ENCODE assay signal across 18 cellular contexts in genomic region chr5:101626572-101626971, GRCh38.
"Had no signal": no experiment of that assay in that cellular context is flagged by ENCODE, and none has a peak within 500 bp of the region (broad histone marks: within the 10 kb centered on the region; RNA-seq: fewer than 3 reads in every experiment).

No MANE protein-coding gene starts in this region.

- FAIRE-seq: colon had no signal

- H3K27ac ChIP-seq: body of pancreas, hepatocyte, right atrium auricular region, tibial artery, uterus had no signal

- H3K4me3 ChIP-seq: body of pancreas, hepatocyte, right atrium auricular region, tibial artery, uterus had no signal

- H3K36me3 ChIP-seq: right atrium auricular region, tibial artery, uterus had no signal

- DNase-seq: activated CD4-positive, alpha-beta T cell treated with anti-CD3 and anti-CD28 coated beads, Interleukin-2, amount 10 ng/mL, durations not matched to agents 24 days and 14 days; activated CD4-positive, CD25-positive, alpha-beta regulatory T cell; activated gamma-delta T cell treated with Interleukin-2 at 50 U/mL for 16 hours; activated naive CD8-positive, alpha-beta T cell treated with anti-CD3 and anti-CD28 coated beads for 36 hours; amygdala; body of pancreas; caudate nucleus; occipital lobe; stimulated activated CD4-positive, alpha-beta T cell treated with anti-CD3 and anti-CD28 coated beads, Interleukin-15, amount 100 ng/mL, for 24 hours; stimulated activated CD4-positive, alpha-beta T cell treated with anti-CD3 and anti-CD28 coated beads, Interleukin-4, amount 100 ng/mL, for 24 hours; stimulated activated naive CD4-positive, alpha-beta T cell; tibial artery; uterus had no signal

- H3K27me3 ChIP-seq: body of pancreas, hepatocyte, right atrium auricular region, tibial artery, uterus had no signal

- ATAC-seq: body of pancreas; esophagus mucosa; natural killer cell treated with Interleukin-12 subunit alpha and Interleukin-12 subunit beta and Interleukin-15 and Interleukin-18, amount 100 ng/mL, for 72 hours had no signal

- H3K9me3 ChIP-seq: body of pancreas, right atrium auricular region, tibial artery, uterus had no signal

- H3K4me1 ChIP-seq: body of pancreas, right atrium auricular region, tibial artery, uterus had no signal
